8 cellular contexts compared by ENCODE assay signal in genomic region chr13:73722120-73722519, GRCh38.
DNase-seq lines count a peak whose midpoint lies in the region; ATAC-seq, FAIRE-seq and TF ChIP-seq lines count a peak whose summit lies in the region.

No MANE protein-coding gene starts in this region.

- H3K23ac ChIP-seq in H1 (ENCODE audit: insufficient read length), result no peak overlapping the region

- no peak overlapping the region for H3K56ac ChIP-seq in H1 (replicated peaks; ENCODE audit: insufficient read length, low read depth, low read length)

- H3K9me3 Mint-ChIP-seq in stimulated activated naive B cell treated with anti-CD40 and anti-IgM and Interleukin-4, amounts not matched to agents 10 μg/mL and 1 μg/mL and 100 μg/mL, for 72 hours, result no peaks in the 10 kb centered on the region

- FAIRE-seq in H1 (lab: Jason Lieb, UNC), result peak; percentile 66

- H3K18ac ChIP-seq in H1 (ENCODE audit: extremely low read depth, low read length), result no peak overlapping the region

- H3K4me3 ChIP-seq in H1 (ENCODE audit: extremely low read depth in 1 of 4, insufficient read depth in 2 of 4, low read depth in 3 of 4, low read length in 4 of 4), result peak overlapping the region in 1 of 4 experiments; percentile 29; a peak in 2 of 8 replicates

- TF ChIP-seq POLR2A in H1 (IDR thresholded peaks at IDR 0.05; ENCODE audit: control extremely low read depth in 1 of 2, low read depth in 2 of 2, low read length in 2 of 2), result no peak

- no peak overlapping the region for H4K91ac ChIP-seq in H1 (replicated peaks; ENCODE audit: insufficient read length, low read length)

- no peak overlapping the region for H3K4me3 Mint-ChIP-seq in stimulated activated naive B cell treated with anti-CD40 and anti-IgM and Interleukin-4, amounts not matched to agents 10 μg/mL and 1 μg/mL and 100 μg/mL, for 72 hours

- DNase-seq in activated CD4-positive, alpha-beta T cell treated with anti-CD3 and anti-CD28 coated beads for 4 hours, result peak; percentile 4 to 11
- DNase-seq in activated CD4-positive, alpha-beta T cell treated with anti-CD3 and anti-CD28 coated beads for 1 hour, result no peak
- peak; percentile 4 to 14 for DNase-seq in Kasumi-1 (lab: John Stamatoyannopoulos, UW)
- no peak for DNase-seq in H1 (ENCODE audit: low read depth in 1 of 2, low spot score in 2 of 2)
- no peak for DNase-seq in stimulated activated naive B cell treated with anti-CD40 and anti-IgM and Interleukin-4, amounts not matched to agents 10 μg/mL and 1 μg/mL and 100 μg/mL, for 72 hours
- no peak for DNase-seq in HUDEP-2 (lab: John Stamatoyannopoulos, UW; ENCODE audit: unreplicated experiment in 76 of 76)
- no peak for DNase-seq in NCI-H146 treated with DMSO at 0.1 percent for 48 hours (lab: John Stamatoyannopoulos, UW; ENCODE audit: unreplicated experiment)

- no peak overlapping the region for H3K27ac ChIP-seq in H1 (ENCODE audit: low read depth, low read length)

- no peak overlapping the region for H2BK12ac ChIP-seq in H1 (ENCODE audit: low read depth, low read length)

- no peak overlapping the region for H2AK5ac ChIP-seq in H1 (ENCODE audit: low read depth, low read length)

- no peak overlapping the region for H2BK20ac ChIP-seq in H1 (ENCODE audit: low read length)

- H4K8ac ChIP-seq in H1 (ENCODE audit: extremely low read depth, insufficient read depth, low read length), result no peak overlapping the region

- ATAC-seq in GM21825 (IDR thresholded peaks at IDR 0.05; ENCODE audit: unreplicated experiment), result peak; percentile 84
- peak; percentile 73 to 83 for ATAC-seq in stimulated activated naive B cell treated with anti-CD40 and anti-IgM and Interleukin-4, amounts not matched to agents 10 μg/mL and 1 μg/mL and 100 μg/mL, for 72 hours (replicated peaks)

- TF ChIP-seq EP300 in H1 (IDR thresholded peaks at IDR 0.05; ENCODE audit: borderline replicate concordance in 1 of 2, low read depth in 2 of 2, low read length in 2 of 2), result 0 out of 3 replicates have a peak, but pooled peaks of 1 of the 2 experiments have one; percentile 6

- no peaks in the 10 kb centered on the region for H3K79me2 ChIP-seq in H1 (ENCODE audit: control insufficient read depth in 1 of 2, insufficient read depth in 2 of 2, low read length in 2 of 2)

- peak overlapping the region; percentile 37 to 43; a peak in 3 of 4 replicates for H3K4me2 ChIP-seq in H1 (ENCODE audit: insufficient read depth in 1 of 2, low read depth in 2 of 2, low read length in 2 of 2)

- no peaks in the 10 kb centered on the region for H3K27me3 ChIP-seq in H1 (replicated peaks in 1 of 4; ENCODE audit: control insufficient read depth in 3 of 4, extremely low read depth in 1 of 4, insufficient read depth in 3 of 4, low read length in 3 of 4)

- no peak overlapping the region for H2AFZ ChIP-seq in H1 (ENCODE audit: low read length)

- TF ChIP-seq RAD21 in H1 (IDR thresholded peaks at IDR 0.05 in 1 of 2, conservative IDR thresholded peaks at IDR 0.05 in 1 of 2; ENCODE audit: low read depth in 2 of 2, low read length in 2 of 2), result peak; percentile 47 to 51

- H3K36me3 Mint-ChIP-seq in stimulated activated naive B cell treated with anti-CD40 and anti-IgM and Interleukin-4, amounts not matched to agents 10 μg/mL and 1 μg/mL and 100 μg/mL, for 72 hours, result peaks cover 10 to 18% of the 10 kb centered on the region in 2 donors

- no peak overlapping the region; the same call in 1 of the 2 replicates for H2BK5ac ChIP-seq in H1 (ENCODE audit: low read depth, low read length)

- no peaks in the 10 kb centered on the region; a peak in 1 of 8 replicates for H3K36me3 ChIP-seq in H1 (ENCODE audit: control insufficient read depth in 2 of 4, insufficient read depth in 4 of 4, low read length in 3 of 4)

- peak in 1 of 3 experiments; percentile 33; a peak in 1 of 4 replicates for TF ChIP-seq CTCF in H1 (IDR thresholded peaks at IDR 0.05; ENCODE audit: control extremely low read depth in 1 of 3, insufficient read depth in 1 of 3, low read depth in 1 of 3, low read length in 3 of 3)

- H3K4me1 Mint-ChIP-seq in stimulated activated naive B cell treated with anti-CD40 and anti-IgM and Interleukin-4, amounts not matched to agents 10 μg/mL and 1 μg/mL and 100 μg/mL, for 72 hours, result peaks cover 13 to 17% of the 10 kb centered on the region in 2 donors

- H3K27ac Mint-ChIP-seq in stimulated activated naive B cell treated with anti-CD40 and anti-IgM and Interleukin-4, amounts not matched to agents 10 μg/mL and 1 μg/mL and 100 μg/mL, for 72 hours, result no peak overlapping the region

- H4K5ac ChIP-seq in H1 (ENCODE audit: insufficient read length, low read depth, low read length), result peak overlapping the region; percentile 53

- no peak overlapping the region for H3K14ac ChIP-seq in H1 (ENCODE audit: insufficient read length)

- CTCF ChIA-PET in H1 (lab: Charles Lee; ENCODE audit: partially characterized antibody), result interaction anchor here (0.9 to 2.5 kb wide), 4 partner anchors 19 to 750 kb away, joined by 3 to 5 read pairs (median 4); no protein-coding TSS in a partner anchor

- H2BK120ac ChIP-seq in H1 (replicated peaks; ENCODE audit: low read depth, low read length), result no peak overlapping the region

- WGBS in H1 (ENCODE audit: extremely low coverage in 1 of 2, insufficient coverage in 1 of 2, insufficient read length in 1 of 2, insufficient replicate concordance in 2 of 2, low coverage in 1 of 2, low lambda C conversion rate in 2 of 2, missing lambda C conversion rate in 1 of 2), 2 experiments, result 4% methylated on average over 1 of the region's 1 CpG; no CpG with 5 or more reads in 1 of the 2 experiments

- H3K27me3 Mint-ChIP-seq in stimulated activated naive B cell treated with anti-CD40 and anti-IgM and Interleukin-4, amounts not matched to agents 10 μg/mL and 1 μg/mL and 100 μg/mL, for 72 hours, result no peaks in the 10 kb centered on the region

- H3K4me1 ChIP-seq in H1 (replicated peaks in 1 of 4; ENCODE audit: control insufficient read depth in 3 of 4, insufficient read depth in 4 of 4, low read length in 3 of 4), result peaks cover 0 to 7% (median 4%) of the 10 kb centered on the region in 4 experiments; a peak in 3 of 7 replicates

- no peaks in the 10 kb centered on the region for H3K23me2 ChIP-seq in H1 (ENCODE audit: low read depth, low read length)

- no peak overlapping the region for H3K9ac ChIP-seq in H1 (replicated peaks in 1 of 4; ENCODE audit: extremely low read depth in 1 of 4, low read depth in 3 of 4, low read length in 3 of 4)

- POLR2A ChIA-PET in H1 (lab: Charles Lee; ENCODE audit: partially characterized antibody), result no interaction called here

- no peak overlapping the region for H2BK15ac ChIP-seq in H1 (ENCODE audit: low read length)

- no peaks in the 10 kb centered on the region for H3K9me3 ChIP-seq in H1 (ENCODE audit: insufficient read depth in 2 of 2, low read depth in 1 of 2, low read length in 1 of 2)

- no peaks in the 10 kb centered on the region for H3K79me1 ChIP-seq in H1 (ENCODE audit: low read depth, low read length)

- H3K4ac ChIP-seq in H1 (replicated peaks; ENCODE audit: insufficient read length, low read depth, low read length), result no peak overlapping the region

- no peaks in the 10 kb centered on the region for H4K20me1 ChIP-seq in H1 (replicated peaks in 1 of 2; ENCODE audit: control insufficient read depth in 1 of 2, insufficient read depth in 2 of 2, low read length in 2 of 2)

TF ChIP-seq in H1, 55 proteins besides CTCF, POLR2A, EP300 and RAD21 (continues in another document):
- no peak for TF ChIP-seq HDAC6 (IDR thresholded peaks at IDR 0.05; ENCODE audit: low read depth, low read length)
- peak; percentile 75; the same call in 1 of the 2 replicates for TF ChIP-seq JUND (IDR thresholded peaks at IDR 0.05; ENCODE audit: low read length)
- TF ChIP-seq CTBP2 (IDR thresholded peaks at IDR 0.05; ENCODE audit: borderline replicate concordance, insufficient read depth, insufficient read length, low read length), result no peak
- TF ChIP-seq HDAC2 (IDR thresholded peaks at IDR 0.05; ENCODE audit: borderline replicate concordance in 1 of 2, low read depth in 2 of 2, low read length in 2 of 2), result no peak

Comparison
In these comparisons a context has a peak if more than half of its experiments do, and no peak if none do; other contexts are left out.
1. DNase-seq: peak in activated CD4-positive, alpha-beta T cell treated with anti-CD3 and anti-CD28 coated beads for 4 hours (2 of 2) and Kasumi-1 (2 of 2); none in activated CD4-positive, alpha-beta T cell treated with anti-CD3 and anti-CD28 coated beads for 1 hour (single experiment), H1 (0 of 2), stimulated activated naive B cell treated with anti-CD40 and anti-IgM and Interleukin-4, amounts not matched to agents 10 μg/mL and 1 μg/mL and 100 μg/mL, for 72 hours (single experiment), HUDEP-2 (0 of 76) and NCI-H146 treated with DMSO at 0.1 percent for 48 hours (single experiment).